ENCODE assay signal across 17 cellular contexts in the genomic region with DNA sequence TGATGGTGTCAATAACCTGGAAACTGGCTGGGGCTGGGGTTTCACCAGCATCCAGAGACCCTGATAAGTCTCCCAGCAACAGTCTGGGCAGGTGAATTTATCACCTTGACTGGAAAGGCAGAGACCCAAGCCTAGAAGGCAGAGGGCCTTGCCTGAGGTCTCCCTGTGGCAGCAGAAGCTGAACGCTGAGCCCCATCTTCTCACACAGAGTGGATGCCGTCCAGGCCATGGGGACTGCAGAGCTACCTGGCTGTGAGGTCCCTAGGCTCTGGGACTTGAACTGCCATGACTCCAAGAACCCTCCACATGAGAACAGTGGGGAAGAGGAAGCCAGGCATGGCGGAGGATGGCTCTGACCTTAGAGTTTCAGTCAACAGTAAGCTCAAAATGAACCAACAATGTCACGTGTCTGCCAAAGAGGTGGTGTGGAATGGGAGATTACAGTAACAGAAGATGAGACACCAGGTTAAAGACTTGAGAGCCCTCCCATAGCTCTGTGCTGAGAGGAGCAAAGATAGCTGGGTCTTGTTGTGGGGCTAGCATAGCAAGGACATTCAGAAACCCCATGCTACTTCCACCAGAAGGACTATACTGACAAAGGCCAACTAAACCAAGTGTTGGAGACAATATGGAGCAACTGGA.
DNase-seq lines count a peak whose midpoint lies in the region; ATAC-seq, FAIRE-seq and TF ChIP-seq lines count a peak whose summit lies in the region.
"Had no signal": no experiment of that assay in that cellular context is flagged by ENCODE, and none has a peak within 500 bp of the region (broad histone marks: within the 10 kb centered on the region; RNA-seq: fewer than 3 reads in every experiment).

No MANE protein-coding gene starts in this region.

- peaks cover 0 to 7% (median 0%) of the 10 kb centered on the region in 11 experiments; a peak in 1 of 22 replicates for H3K27me3 ChIP-seq in BLaER1 treated with 17β-estradiol and CSF1 and Interleukin-3, amounts not matched to agents 10 nM and 100 nM
- H3K27me3 ChIP-seq in HL-60 (ENCODE audit: insufficient read depth, poor library complexity, severe bottlenecking), result no peaks in the 10 kb centered on the region
- 0 out of 2 replicates have a peak, but pooled peaks cover 7% of the 10 kb centered on the region for H3K27me3 ChIP-seq in OCI-LY3 (ENCODE audit: low read depth, low read length)
- H3K27me3 ChIP-seq in neural progenitor cell, result no peaks in the 10 kb centered on the region
- H3K27me3 ChIP-seq in aorta (ENCODE audit: control insufficient read depth in 1 of 2, insufficient read depth in 2 of 2, low read length in 1 of 2), result no peaks in the 10 kb centered on the region

- no peak overlapping the region for H3K4me3 Mint-ChIP-seq in neural progenitor cell
- H3K4me3 Mint-ChIP-seq: CD8-positive, alpha-beta T cell had no signal

- peak overlapping the region in 2 of 10 experiments; percentile 0 to 10; a peak in 1 of 20 replicates for H3K4me3 ChIP-seq in BLaER1 treated with 17β-estradiol and CSF1 and Interleukin-3, amounts not matched to agents 10 nM and 100 nM
- no peak overlapping the region for H3K4me3 ChIP-seq in HL-60 (replicated peaks; ENCODE audit: insufficient read depth, low read length)
- H3K4me3 ChIP-seq in OCI-LY3 (ENCODE audit: low read length), result peak overlapping the region; percentile 42; the same call in 1 of the 2 replicates
- H3K4me3 ChIP-seq in neural progenitor cell, result no peak overlapping the region
- H3K4me3 ChIP-seq in aorta (ENCODE audit: low read length in 2 of 2), result no peak overlapping the region

- peaks cover 23% of the 10 kb centered on the region for H3K9me3 Mint-ChIP-seq in neural progenitor cell

- FAIRE-seq in GM19239 (lab: Jason Lieb, UNC), result no peak

- no peaks in the 10 kb centered on the region for H3K36me3 ChIP-seq in BLaER1 treated with 17β-estradiol and CSF1 and Interleukin-3, amounts not matched to agents 10 nM and 100 nM
- peaks cover 11% of the 10 kb centered on the region for H3K36me3 ChIP-seq in OCI-LY3 (replicated peaks; ENCODE audit: low read depth, low read length)
- H3K36me3 ChIP-seq in neural progenitor cell, result no peaks in the 10 kb centered on the region
- H3K36me3 ChIP-seq in aorta (ENCODE audit: control insufficient read depth in 1 of 2, insufficient read depth in 2 of 2, low read length in 1 of 2), result no peaks in the 10 kb centered on the region

- 49 to 50% methylated on average over 4 of the region's 4 CpGs for WGBS in aorta, 2 donors

- DNase-seq in HL-60 (ENCODE audit: low read depth in 1 of 2, low spot score in 1 of 2) (no peak), neural progenitor cell (ENCODE audit: low spot score) (no peak), GM19239 (ENCODE audit: insufficient read length, low spot score) (no peak), COR-L47 (lab: John Stamatoyannopoulos, UW) (no peak), aorta (no peak)
- DNase-seq: CD8-positive, alpha-beta T cell; KG1; NCI-H1417 treated with DMSO at 0.1 percent for 48 hours; NCI-H2081 treated with DMSO at 0.1 percent for 48 hours; NCI-H2227 treated with DMSO at 0.1 percent for 48 hours; NCI-H524 treated with DMSO at 0.1 percent for 48 hours had no signal

- no peaks in the 10 kb centered on the region for H3K36me3 Mint-ChIP-seq in neural progenitor cell
- H3K36me3 Mint-ChIP-seq: CD8-positive, alpha-beta T cell had no signal

- peaks cover 44 to 68% (median 54%) of the 10 kb centered on the region in 10 experiments for H3K4me1 ChIP-seq in BLaER1 treated with 17β-estradiol and CSF1 and Interleukin-3, amounts not matched to agents 10 nM and 100 nM
- H3K4me1 ChIP-seq in OCI-LY3 (ENCODE audit: low read length) (peaks cover 33% of the 10 kb centered on the region), neural progenitor cell (no peaks in the 10 kb centered on the region), aorta (ENCODE audit: control insufficient read depth in 1 of 2, insufficient read depth in 2 of 2, low read length in 2 of 2) (no peaks in the 10 kb centered on the region)

- no peaks in the 10 kb centered on the region for H3F3A ChIP-seq in neural progenitor cell (ENCODE audit: low read depth)

- H2AFZ ChIP-seq in OCI-LY3 (ENCODE audit: low read depth, low read length) (no peak overlapping the region; the same call in 1 of the 2 replicates), neural progenitor cell (replicated peaks) (no peak overlapping the region)

- peaks cover 10 to 25% (median 18%) of the 10 kb centered on the region in 11 experiments for H3K9me3 ChIP-seq in BLaER1 treated with 17β-estradiol and CSF1 and Interleukin-3, amounts not matched to agents 10 nM and 100 nM (replicated peaks in 1 of 11)
- H3K9me3 ChIP-seq in OCI-LY3 (ENCODE audit: insufficient read depth, low read length) (peaks cover 4% of the 10 kb centered on the region; the same call in 1 of the 2 replicates), neural progenitor cell (ENCODE audit: low read depth) (no peaks in the 10 kb centered on the region), aorta (ENCODE audit: control insufficient read depth, low read length) (peaks cover 4% of the 10 kb centered on the region)

- no peaks in the 10 kb centered on the region for H4K20me1 ChIP-seq in BLaER1 treated with 17β-estradiol and CSF1 and Interleukin-3, amounts not matched to agents 10 nM and 100 nM
- H4K20me1 ChIP-seq in OCI-LY3 (ENCODE audit: insufficient read depth, low read length) (no peaks in the 10 kb centered on the region), neural progenitor cell (ENCODE audit: low read depth) (no peaks in the 10 kb centered on the region)

- ATAC-seq in HG02981 (IDR thresholded peaks at IDR 0.05; ENCODE audit: unreplicated experiment), result no peak
- no peak for ATAC-seq in aorta (ENCODE audit: low FRiP score)
- ATAC-seq: CD8-positive, alpha-beta T cell; HCT116 had no signal

- TF ChIP-seq CTCF in HL-60 (IDR thresholded peaks at IDR 0.05; ENCODE audit: insufficient read depth, low read length), result no peak
- TF ChIP-seq CTCF in OCI-LY3 (IDR thresholded peaks at IDR 0.05; ENCODE audit: low read depth, low read length), result no peak
- no peak for TF ChIP-seq CTCF in neural progenitor cell (IDR thresholded peaks at IDR 0.05)

- H3K79me2 ChIP-seq in OCI-LY3 (ENCODE audit: low read length) (no peaks in the 10 kb centered on the region), neural progenitor cell (ENCODE audit: low read depth) (no peaks in the 10 kb centered on the region)

- intact Hi-C loops in aorta (cut with DNase I), result no loop called here

- peak overlapping the region in 7 of 11 experiments; percentile 1 to 53 (median 29); a peak in 4 of 22 replicates for H3K9ac ChIP-seq in BLaER1 treated with 17β-estradiol and CSF1 and Interleukin-3, amounts not matched to agents 10 nM and 100 nM
- H3K9ac ChIP-seq in OCI-LY3 (ENCODE audit: low read length) (peak overlapping the region; percentile 50; the same call in 1 of the 2 replicates), neural progenitor cell (no peak overlapping the region)

- peak overlapping the region in 8 of 11 experiments; percentile 1 to 57 (median 40); a peak in 11 of 22 replicates for H3K27ac ChIP-seq in BLaER1 treated with 17β-estradiol and CSF1 and Interleukin-3, amounts not matched to agents 10 nM and 100 nM
- H3K27ac ChIP-seq in HL-60 (replicated peaks) (peak overlapping the region; percentile 84), OCI-LY3 (ENCODE audit: low read length) (peak overlapping the region; percentile 72), neural progenitor cell (no peak overlapping the region), aorta (ENCODE audit: low read depth in 1 of 2, low read length in 2 of 2) (no peak overlapping the region)
- H3K27ac ChIP-seq: RWPE1 had no signal

- H3K4me2 ChIP-seq in BLaER1 treated with 17β-estradiol and CSF1 and Interleukin-3, amounts not matched to agents 10 nM and 100 nM, result peak overlapping the region; percentile 75 to 96 (median 89)
- H3K4me2 ChIP-seq in OCI-LY3 (ENCODE audit: low read length), result peak overlapping the region; percentile 71
- no peak overlapping the region for H3K4me2 ChIP-seq in neural progenitor cell

- peaks cover 23% of the 10 kb centered on the region for H3K4me1 Mint-ChIP-seq in neural progenitor cell

- H3K27me3 Mint-ChIP-seq in neural progenitor cell (ENCODE audit: insufficient read depth, low read depth), result peaks cover 20% of the 10 kb centered on the region
- H3K27me3 Mint-ChIP-seq: B cell had no signal

- H3K27ac Mint-ChIP-seq in neural progenitor cell, result peak overlapping the region; percentile 78
- H3K27ac Mint-ChIP-seq: B cell; CD8-positive, alpha-beta T cell had no signal

Comparison
In these comparisons a context has a peak if more than half of its experiments do, and no peak if none do; other contexts are left out.
1. H3K27ac ChIP-seq: peak in BLaER1 treated with 17β-estradiol and CSF1 and Interleukin-3, amounts not matched to agents 10 nM and 100 nM (8 of 11), HL-60 (single experiment) and OCI-LY3 (single experiment); none in neural progenitor cell (single experiment) and aorta (0 of 2).